In the genomic region with DNA sequence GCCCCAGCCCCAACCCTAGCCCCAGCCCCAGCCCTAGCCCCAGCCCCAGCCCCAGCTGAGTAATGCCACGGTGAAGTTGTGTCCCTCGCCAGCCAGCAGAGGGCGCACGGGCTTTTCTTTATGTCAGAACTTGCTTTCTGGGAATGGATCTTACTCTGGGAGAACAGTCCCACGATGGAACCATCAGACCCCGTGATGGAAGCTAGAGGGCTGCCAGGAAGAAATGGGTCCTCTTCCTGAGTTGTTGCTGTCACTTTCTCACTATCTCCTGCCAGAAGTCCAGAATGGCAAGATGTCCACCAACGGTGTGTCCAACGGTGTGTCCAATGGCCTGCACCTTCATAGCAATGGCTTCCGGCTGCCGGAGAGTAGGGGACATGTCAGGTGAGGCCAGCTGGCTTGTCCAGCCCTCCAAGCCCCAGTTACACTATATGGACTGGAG, we compare ENCODE assay signal across 1 cellular context.
TF ChIP-seq lines count a peak whose summit lies in the region.

No MANE protein-coding gene starts in this region.

TF ChIP-seq in IMR-90, 13 proteins besides CTCF, POLR2A, EP300 and RAD21 (continued from another document):
- no peak for TF ChIP-seq NFE2L2 (IDR thresholded peaks at IDR 0.05; ENCODE audit: low read depth, low read length)
- no peak for TF ChIP-seq MXI1 (IDR thresholded peaks at IDR 0.05; ENCODE audit: borderline replicate concordance, low read depth, low read length)
TF ChIP-seq in IMR-90: peak in this region for 2.
